ENCODE assay signal across 6 cellular contexts in genomic region chr16:30996324-30996999, GRCh38. TPM values are rescaled to one million over a fixed set of nuclear protein-coding genes. Genes with fewer than 3 reads are reported as not detected.
DNase-seq lines count a peak whose midpoint lies in the region; ATAC-seq and TF ChIP-seq lines count a peak whose summit lies in the region.

No MANE protein-coding gene starts in this region.

- DNase-seq in cardiac fibroblast (ENCODE audit: low read depth in 2 of 2) (peak in 1 of 2 donors; percentile 30), osteoblast (ENCODE audit: insufficient read length, low spot score, missing footprints) (peak; percentile 79), NCI-H2227 treated with DMSO at 0.1 percent for 48 hours (lab: John Stamatoyannopoulos, UW) (no peak), NCI-H1105 (lab: John Stamatoyannopoulos, UW) (no peak)

- peaks cover 26% of the 10 kb centered on the region for H3K4me1 ChIP-seq in osteoblast (ENCODE audit: insufficient read depth, low read length)

- H3K27me3 ChIP-seq in osteoblast (ENCODE audit: insufficient read depth, low read length) = no peaks in the 10 kb centered on the region

- H3K36me3 ChIP-seq in osteoblast (ENCODE audit: insufficient read depth, low read length) = no peaks in the 10 kb centered on the region

- H3K4me3 ChIP-seq in cardiac fibroblast (replicated peaks in 1 of 2; ENCODE audit: low read depth in 2 of 2, low read length in 2 of 2) (peak overlapping the region; percentile 50 to 52), osteoblast (ENCODE audit: insufficient read depth, low read length) (peak overlapping the region; percentile 78)

- TF ChIP-seq CTCF in cardiac fibroblast (IDR thresholded peaks at IDR 0.05; ENCODE audit: low read depth, low read length) (no peak), osteoblast (IDR thresholded peaks at IDR 0.05; ENCODE audit: extremely low read depth, low read depth, low read length) (no peak)

- H4K20me1 ChIP-seq in osteoblast (ENCODE audit: insufficient read depth, low read length) = no peaks in the 10 kb centered on the region

- peak overlapping the region; percentile 92 for H2AFZ ChIP-seq in osteoblast (ENCODE audit: low read length)

- peak; percentile 7 for ATAC-seq in HG02678 (IDR thresholded peaks at IDR 0.05; ENCODE audit: unreplicated experiment)
- no peak for ATAC-seq in HG02981 (IDR thresholded peaks at IDR 0.05; ENCODE audit: unreplicated experiment)

- H3K9me3 ChIP-seq in osteoblast (ENCODE audit: low read depth, low read length) = no peaks in the 10 kb centered on the region

- H3K4me2 ChIP-seq in osteoblast (ENCODE audit: insufficient read depth, low read length) = peak overlapping the region; percentile 97

- H3K27ac ChIP-seq in osteoblast (ENCODE audit: low read depth, low read length) = peak overlapping the region; percentile 63

- H3K79me2 ChIP-seq in osteoblast (ENCODE audit: insufficient read depth, low read length) = no peaks in the 10 kb centered on the region

RNA-seq across cellular contexts. Expression of gene HSD3B7, which starts 11.5 kb away (rescaled TPM):
- total RNA-seq in osteoblast = 45.6 and 47.7 TPM in 2 replicates

RNA-seq across cellular contexts. Expression of gene STX1B, which starts 14.0 kb away (rescaled TPM):
- 0.72 and 2.9 TPM in 2 replicates for total RNA-seq in osteoblast

RNA-seq across cellular contexts. Expression of gene STX4, which starts 36.9 kb away (rescaled TPM):
- total RNA-seq in osteoblast = 26.8 and 30.6 TPM in 2 replicates

RNA-seq across cellular contexts. Expression of gene SETD1A, which starts 38.9 kb away (rescaled TPM):
- total RNA-seq in osteoblast = 2.2 and 2.9 TPM in 2 replicates

RNA-seq across cellular contexts. Expression of gene ORAI3, which starts 47.6 kb away (rescaled TPM):
- 63.3 and 66.0 TPM in 2 replicates for total RNA-seq in osteoblast
